13 cellular contexts compared by ENCODE assay signal in the genomic region with DNA sequence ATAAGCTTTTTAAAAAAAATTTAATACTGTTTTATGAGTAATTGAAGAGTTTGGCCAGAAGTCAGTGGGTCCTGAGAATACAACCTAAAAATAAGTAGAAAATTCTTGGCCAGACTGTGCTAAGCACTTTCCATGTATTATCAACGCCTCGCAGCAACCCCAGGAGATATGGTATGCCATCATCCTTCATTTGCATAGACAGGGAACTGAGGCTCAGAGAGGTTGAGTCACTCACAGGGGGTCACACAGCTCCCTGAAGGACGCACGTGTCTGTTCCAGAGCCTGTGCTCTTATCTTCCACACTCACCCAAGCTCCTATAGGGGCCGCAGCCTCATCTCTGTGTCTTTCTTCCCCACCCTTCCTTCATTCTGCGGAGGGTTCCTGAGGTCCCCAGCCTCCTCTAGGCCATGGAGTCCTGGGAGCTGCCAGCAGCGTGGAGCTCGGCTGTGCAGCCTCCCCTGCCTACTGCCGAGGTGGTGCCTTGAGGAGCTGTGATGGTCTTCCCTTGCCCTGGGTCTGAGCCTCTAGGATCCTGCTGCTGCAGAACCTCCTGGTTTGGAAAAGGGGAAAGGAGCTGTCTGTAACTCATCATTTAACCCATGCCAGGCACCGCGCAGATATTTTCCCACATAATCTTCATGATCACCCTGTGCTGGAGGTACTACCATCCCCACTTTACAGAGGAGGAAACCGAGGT. TPM values are rescaled to one million over a fixed set of nuclear protein-coding genes. Genes with fewer than 3 reads are reported as not detected.
DNase-seq lines count a peak whose midpoint lies in the region; ATAC-seq, FAIRE-seq and TF ChIP-seq lines count a peak whose summit lies in the region.
"Had no signal": no experiment of that assay in that cellular context is flagged by ENCODE, and none has a peak within 500 bp of the region (broad histone marks: within the 10 kb centered on the region; RNA-seq: fewer than 3 reads in every experiment).

No MANE protein-coding gene starts in this region.

- H2BK120ac ChIP-seq in H1 (replicated peaks; ENCODE audit: low read depth, low read length), result no peak overlapping the region

- H3K23ac ChIP-seq in H1 (ENCODE audit: insufficient read length), result no peak overlapping the region

- H2AFZ ChIP-seq in H1 (ENCODE audit: low read length) (no peak overlapping the region), osteoblast (ENCODE audit: low read length) (no peak overlapping the region)

- H3K56ac ChIP-seq in H1 (replicated peaks; ENCODE audit: insufficient read length, low read depth, low read length), result no peak overlapping the region

- H4K20me1 ChIP-seq in H1 (replicated peaks in 1 of 2; ENCODE audit: control insufficient read depth in 1 of 2, insufficient read depth in 2 of 2, low read length in 2 of 2) (no peaks in the 10 kb centered on the region), osteoblast (ENCODE audit: insufficient read depth, low read length) (no peaks in the 10 kb centered on the region)

- H3K9me3 ChIP-seq in H1 (ENCODE audit: insufficient read depth in 2 of 2, low read depth in 1 of 2, low read length in 1 of 2) (no peaks in the 10 kb centered on the region), osteoblast (ENCODE audit: low read depth, low read length) (no peaks in the 10 kb centered on the region)

- H4K91ac ChIP-seq in H1 (replicated peaks; ENCODE audit: insufficient read length, low read length), result peak overlapping the region; percentile 50

- no peak overlapping the region for H3K14ac ChIP-seq in H1 (ENCODE audit: insufficient read length)

- no peak for TF ChIP-seq EP300 in H1 (IDR thresholded peaks at IDR 0.05; ENCODE audit: borderline replicate concordance in 1 of 2, low read depth in 2 of 2, low read length in 2 of 2)

- TF ChIP-seq CTCF in H1 (IDR thresholded peaks at IDR 0.05; ENCODE audit: control extremely low read depth in 1 of 3, insufficient read depth in 1 of 3, low read depth in 1 of 3, low read length in 3 of 3), result no peak
- no peak for TF ChIP-seq CTCF in osteoblast (IDR thresholded peaks at IDR 0.05; ENCODE audit: extremely low read depth, low read depth, low read length)

- CTCF ChIA-PET in H1 (lab: Charles Lee; ENCODE audit: partially characterized antibody), result interaction anchor here (1.0 to 15.0 kb wide), 17 partner anchors 7 to 189 kb away, joined by 3 to 168 read pairs (median 6); partner anchors contain the start of gene ALPL

- intact Hi-C loops in Right ventricle myocardium inferior (cut with DNase I) (no loop called here), left ventricle myocardium superior (cut with micrococcal nuclease) (no loop called here)

- no peak overlapping the region for H3K27ac ChIP-seq in H1 (ENCODE audit: low read depth, low read length)
- no peak overlapping the region for H3K27ac ChIP-seq in osteoblast (ENCODE audit: low read depth, low read length)
- peak overlapping the region; percentile 70 for H3K27ac ChIP-seq in urinary bladder (ENCODE audit: low read depth)

- H3K4me2 ChIP-seq in H1 (ENCODE audit: insufficient read depth in 1 of 2, low read depth in 2 of 2, low read length in 2 of 2), result peak overlapping the region; percentile 4 to 30; a peak in 2 of 4 replicates
- H3K4me2 ChIP-seq in osteoblast (ENCODE audit: insufficient read depth, low read length), result no peak overlapping the region

- no peak for TF ChIP-seq RAD21 in H1 (IDR thresholded peaks at IDR 0.05 in 1 of 2, conservative IDR thresholded peaks at IDR 0.05 in 1 of 2; ENCODE audit: low read depth in 2 of 2, low read length in 2 of 2)

- no peak overlapping the region; the same call in 1 of the 2 replicates for H2BK5ac ChIP-seq in H1 (ENCODE audit: low read depth, low read length)

- H3K79me1 ChIP-seq in H1 (ENCODE audit: low read depth, low read length), result peaks cover 9% of the 10 kb centered on the region; the same call in 1 of the 2 replicates

- H2BK12ac ChIP-seq in H1 (ENCODE audit: low read depth, low read length), result no peak overlapping the region

- H2BK15ac ChIP-seq in H1 (ENCODE audit: low read length), result no peak overlapping the region

- no peak overlapping the region for H3K18ac ChIP-seq in H1 (ENCODE audit: extremely low read depth, low read length)

- H2BK20ac ChIP-seq in H1 (ENCODE audit: low read length), result 0 out of 2 replicates have a peak overlapping the region, but pooled peaks have one; percentile 61

- H4K8ac ChIP-seq in H1 (ENCODE audit: extremely low read depth, insufficient read depth, low read length), result no peak overlapping the region

- peaks cover 16 to 62% (median 42%) of the 10 kb centered on the region in 4 experiments for H3K4me1 ChIP-seq in H1 (replicated peaks in 1 of 4; ENCODE audit: control insufficient read depth in 3 of 4, insufficient read depth in 4 of 4, low read length in 3 of 4)
- H3K4me1 ChIP-seq in osteoblast (ENCODE audit: insufficient read depth, low read length), result peaks cover 70% of the 10 kb centered on the region
- H3K4me1 ChIP-seq in urinary bladder (ENCODE audit: insufficient read depth), result peaks cover 4% of the 10 kb centered on the region

- peaks cover 0 to 7% of the 10 kb centered on the region in 2 experiments; a peak in 1 of 4 replicates for H3K79me2 ChIP-seq in H1 (ENCODE audit: control insufficient read depth in 1 of 2, insufficient read depth in 2 of 2, low read length in 2 of 2)
- peaks cover 11% of the 10 kb centered on the region for H3K79me2 ChIP-seq in osteoblast (ENCODE audit: insufficient read depth, low read length)

- no peak for FAIRE-seq in H1 (lab: Jason Lieb, UNC)
- FAIRE-seq: GM18507 had no signal

- no peak overlapping the region for H3K4ac ChIP-seq in H1 (replicated peaks; ENCODE audit: insufficient read length, low read depth, low read length)

- H3K36me3 ChIP-seq in H1 (ENCODE audit: control insufficient read depth in 2 of 4, insufficient read depth in 4 of 4, low read length in 3 of 4), result no peaks in the 10 kb centered on the region
- no peaks in the 10 kb centered on the region for H3K36me3 ChIP-seq in osteoblast (ENCODE audit: insufficient read depth, low read length)
- no peaks in the 10 kb centered on the region for H3K36me3 ChIP-seq in urinary bladder (ENCODE audit: insufficient read depth)

- no peak for ATAC-seq in Right ventricle myocardium inferior
- ATAC-seq in left ventricle myocardium superior, result no peak
- ATAC-seq in GM18867 (IDR thresholded peaks at IDR 0.05; ENCODE audit: unreplicated experiment), result no peak
- ATAC-seq: sciatic nerve had no signal

- POLR2A ChIA-PET in H1 (lab: Charles Lee; ENCODE audit: partially characterized antibody), result interaction anchor here (0.7 kb wide), 1 partner anchor 13 kb away, joined by 3 read pairs; no protein-coding TSS in a partner anchor

- H4K5ac ChIP-seq in H1 (ENCODE audit: insufficient read length, low read depth, low read length), result no peak overlapping the region

- TF ChIP-seq POLR2A in H1 (IDR thresholded peaks at IDR 0.05; ENCODE audit: control extremely low read depth in 1 of 2, low read depth in 2 of 2, low read length in 2 of 2), result no peak

- no peak overlapping the region for H3K4me3 ChIP-seq in H1 (ENCODE audit: extremely low read depth in 1 of 4, insufficient read depth in 2 of 4, low read depth in 3 of 4, low read length in 4 of 4)
- no peak overlapping the region for H3K4me3 ChIP-seq in osteoblast (ENCODE audit: insufficient read depth, low read length)
- no peak overlapping the region for H3K4me3 ChIP-seq in urinary bladder (ENCODE audit: low read depth, low read length)

- H3K9ac ChIP-seq in H1 (replicated peaks in 1 of 4; ENCODE audit: extremely low read depth in 1 of 4, low read depth in 3 of 4, low read length in 3 of 4), result no peak overlapping the region

- H3K27me3 ChIP-seq in H1 (replicated peaks in 1 of 4; ENCODE audit: control insufficient read depth in 3 of 4, extremely low read depth in 1 of 4, insufficient read depth in 3 of 4, low read length in 3 of 4) (no peaks in the 10 kb centered on the region), osteoblast (ENCODE audit: insufficient read depth, low read length) (no peaks in the 10 kb centered on the region)

- DNase-seq in Right ventricle myocardium inferior (ENCODE audit: missing footprints) (peak; percentile 11), left ventricle myocardium superior (no peak), H1 (ENCODE audit: low read depth in 1 of 2, low spot score in 2 of 2) (no peak), osteoblast (ENCODE audit: insufficient read length, low spot score, missing footprints) (peak; percentile 48), COR-L47 (lab: John Stamatoyannopoulos, UW) (no peak), nucleus accumbens (lab: John Stamatoyannopoulos, UW) (no peak)
- DNase-seq: activated CD4-positive, alpha-beta T cell treated with anti-CD3 and anti-CD28 coated beads, Interleukin-2, amount 50 U/mL, for 4 hours; activated naive CD4-positive, alpha-beta T cell treated with Interleukin-2 at 50 U/mL for 16 hours; midbrain had no signal

- WGBS in H1 (ENCODE audit: extremely low coverage in 1 of 2, insufficient coverage in 1 of 2, insufficient read length in 1 of 2, insufficient replicate concordance in 2 of 2, low coverage in 1 of 2, low lambda C conversion rate in 2 of 2, missing lambda C conversion rate in 1 of 2), 2 experiments, result 84% methylated on average over 12 of the region's 12 CpGs; no CpG with 5 or more reads in 1 of the 2 experiments
- 51% methylated on average over 12 of the region's 12 CpGs for WGBS in urinary bladder

- H3K23me2 ChIP-seq in H1 (ENCODE audit: low read depth, low read length), result no peaks in the 10 kb centered on the region

- H2AK5ac ChIP-seq in H1 (ENCODE audit: low read depth, low read length), result 0 out of 2 replicates have a peak overlapping the region, but pooled peaks have one; percentile 34

TF ChIP-seq in H1, 55 proteins besides CTCF, POLR2A, EP300 and RAD21:
- TF ChIP-seq EZH2 (IDR thresholded peaks at IDR 0.05; ENCODE audit: low read depth, low read length, severe bottlenecking) (no peak), KDM1A (IDR thresholded peaks at IDR 0.05; ENCODE audit: borderline replicate concordance, low read length) (peak; percentile 22; the same call in 1 of the 2 replicates)

RNA-seq across cellular contexts. Expression of gene ECE1, which starts 30.3 kb away (rescaled TPM):
- total RNA-seq in Right ventricle myocardium inferior (49.3 TPM), left ventricle myocardium superior (43.3 TPM), osteoblast (32.6 and 34.8 TPM in 2 replicates), urinary bladder (32.5 TPM)
- 36.8 and 37.1 TPM in 2 replicates for total RNA-seq in H1 (2021; fragmentation: NEBNext Ultra II Directional; extraction: Animal tissue kit (Norgen Biotek cat#: 25700))
- polyA plus RNA-seq in H1 (2011; rRNA removed) (21.4 and 26.7 TPM in 2 replicates), urinary bladder (121 TPM)
- polyA plus RNA-seq in H1 (2011; cell fraction: cytosol; rRNA removed), result 15.9 TPM
- polyA plus RNA-seq in H1 (2011; cell fraction: nucleus; rRNA removed), result 24.2 TPM
- polyA plus RNA-seq in H1 (2012, experiment 1 of 2), result 23.4 to 31.1 TPM (median 26.4 TPM) in 4 replicates
- 17.3 TPM for polyA plus RNA-seq in H1 (2012, experiment 2 of 2)
- polyA plus RNA-seq in H1 (2013, experiment 1 of 2), result 44.8 TPM
- polyA plus RNA-seq in H1 (2013, experiment 2 of 2), result 44.6 TPM
- 23.9 and 27.9 TPM in 2 replicates for polyA minus RNA-seq in H1 (2011; rRNA and poly(A)+ RNA removed)
- polyA minus RNA-seq in H1 (2011; cell fraction: cytosol; rRNA and poly(A)+ RNA removed), result 13.4 TPM
- 12.3 TPM for polyA minus RNA-seq in H1 (2011; cell fraction: nucleus; rRNA and poly(A)+ RNA removed)

Comparison
In these comparisons a context has a peak if more than half of its experiments do, and no peak if none do; other contexts are left out.
1. DNase-seq: peak in Right ventricle myocardium inferior (single experiment) and osteoblast (single experiment); none in left ventricle myocardium superior (single experiment), H1 (0 of 2), COR-L47 (single experiment) and nucleus accumbens (0 of 56).